12 cellular contexts compared by ENCODE assay signal in genomic region chr6:145865175-145865574, GRCh38. TPM values are rescaled to one million over a fixed set of nuclear protein-coding genes. Genes with fewer than 3 reads are reported as not detected.
DNase-seq lines count a peak whose midpoint lies in the region; ATAC-seq and TF ChIP-seq lines count a peak whose summit lies in the region.
"Had no signal": no experiment of that assay in that cellular context is flagged by ENCODE, and none has a peak within 500 bp of the region (broad histone marks: within the 10 kb centered on the region; RNA-seq: fewer than 3 reads in every experiment).

No MANE protein-coding gene starts in this region.

- no peak for TF ChIP-seq POLR2A in gastrocnemius medialis (IDR thresholded peaks at IDR 0.05)

- H3K27me3 ChIP-seq in gastrocnemius medialis: no peaks in the 10 kb centered on the region
- H3K27me3 ChIP-seq: right atrium auricular region had no signal

- intact Hi-C loops in activated CD4-positive, alpha-beta T cell treated with anti-CD3 and anti-CD28 coated beads, Interleukin-2, amount 10 ng/mL, durations not matched to agents 24 days and 14 days (cut with micrococcal nuclease): loop anchor here (5.0 kb wide), 1 partner anchor 38 kb away; no protein-coding TSS in a partner anchor
- intact Hi-C loops in gastrocnemius medialis (cut with DNase I; ENCODE audit: low total_unique reads): no loop called here

- peaks cover 6 to 20% of the 10 kb centered on the region in 2 donors for H3K4me1 ChIP-seq in gastrocnemius medialis

- H3K36me3 ChIP-seq in gastrocnemius medialis: peaks cover 0 to 12% of the 10 kb centered on the region in 2 donors
- H3K36me3 ChIP-seq: right atrium auricular region had no signal

- peak overlapping the region; percentile 27 for H3K4me3 Mint-ChIP-seq in activated CD4-positive, alpha-beta T cell treated with anti-CD3 and anti-CD28 coated beads, Interleukin-2, amount 10 ng/mL, durations not matched to agents 24 days and 14 days
- peak overlapping the region in 1 of 2 donors; percentile 16 for H3K4me3 Mint-ChIP-seq in stimulated activated naive B cell treated with anti-CD40 and anti-IgM and Interleukin-4, amounts not matched to agents 10 μg/mL and 1 μg/mL and 100 μg/mL, for 72 hours

- ATAC-seq in HG02852 (IDR thresholded peaks at IDR 0.05; ENCODE audit: unreplicated experiment): peak; percentile 44
- peak; percentile 16 to 26 for ATAC-seq in stimulated activated naive B cell treated with anti-CD40 and anti-IgM and Interleukin-4, amounts not matched to agents 10 μg/mL and 1 μg/mL and 100 μg/mL, for 72 hours (replicated peaks)
- ATAC-seq in gastrocnemius medialis: no peak

- no peak overlapping the region for H3K4me3 ChIP-seq in gastrocnemius medialis
- H3K4me3 ChIP-seq: right atrium auricular region had no signal

- DNase-seq in activated CD4-positive, alpha-beta T cell treated with anti-CD3 and anti-CD28 coated beads, Interleukin-2, amount 10 ng/mL, durations not matched to agents 24 days and 14 days: peak; percentile 55
- DNase-seq in activated CD4-positive, alpha-beta T cell treated with anti-CD3 and anti-CD28 coated beads, Interleukin-2, amount 50 U/mL, for 48 hours: no peak
- DNase-seq in OCI-M1 (lab: John Stamatoyannopoulos, UW): peak; percentile 65
- DNase-seq in stimulated activated naive B cell treated with anti-CD40 and anti-IgM and Interleukin-4, amounts not matched to agents 10 μg/mL and 1 μg/mL and 100 μg/mL, for 72 hours: no peak
- no peak for DNase-seq in medulla oblongata (ENCODE audit: extremely low spot score)
- no peak for DNase-seq in gastrocnemius medialis
- DNase-seq in HuH-7.5 (ENCODE audit: low spot score): no peak
- DNase-seq: activated T-cell treated with anti-CD3 and anti-CD28 coated beads for 4 hours; effector memory CD4-positive, alpha-beta T cell; stimulated activated naive CD4-positive, alpha-beta T cell treated with Interleukin-2 at 50 U/mL for 16 hours had no signal

- no peak for TF ChIP-seq CTCF in gastrocnemius medialis (IDR thresholded peaks at IDR 0.05 in 4 of 5, conservative IDR thresholded peaks at IDR 0.05 in 1 of 5)

- peaks cover 3% of the 10 kb centered on the region for H3K36me3 Mint-ChIP-seq in activated CD4-positive, alpha-beta T cell treated with anti-CD3 and anti-CD28 coated beads, Interleukin-2, amount 10 ng/mL, durations not matched to agents 24 days and 14 days (ENCODE audit: low read depth)
- peaks cover 11 to 15% of the 10 kb centered on the region in 2 donors for H3K36me3 Mint-ChIP-seq in stimulated activated naive B cell treated with anti-CD40 and anti-IgM and Interleukin-4, amounts not matched to agents 10 μg/mL and 1 μg/mL and 100 μg/mL, for 72 hours

- H3K9me3 Mint-ChIP-seq in activated CD4-positive, alpha-beta T cell treated with anti-CD3 and anti-CD28 coated beads, Interleukin-2, amount 10 ng/mL, durations not matched to agents 24 days and 14 days: peaks cover 3% of the 10 kb centered on the region
- peaks cover 4 to 7% of the 10 kb centered on the region in 2 donors for H3K9me3 Mint-ChIP-seq in stimulated activated naive B cell treated with anti-CD40 and anti-IgM and Interleukin-4, amounts not matched to agents 10 μg/mL and 1 μg/mL and 100 μg/mL, for 72 hours

- peaks cover 24% of the 10 kb centered on the region for H3K4me1 Mint-ChIP-seq in activated CD4-positive, alpha-beta T cell treated with anti-CD3 and anti-CD28 coated beads, Interleukin-2, amount 10 ng/mL, durations not matched to agents 24 days and 14 days
- peaks cover 34 to 49% of the 10 kb centered on the region in 2 donors for H3K4me1 Mint-ChIP-seq in stimulated activated naive B cell treated with anti-CD40 and anti-IgM and Interleukin-4, amounts not matched to agents 10 μg/mL and 1 μg/mL and 100 μg/mL, for 72 hours

- H3K27ac ChIP-seq in gastrocnemius medialis: no peak overlapping the region
- H3K27ac ChIP-seq: right atrium auricular region had no signal

- peaks cover 0 to 7% (median 5%) of the 10 kb centered on the region in 3 donors for H3K9me3 ChIP-seq in gastrocnemius medialis

- no peaks in the 10 kb centered on the region for H3K27me3 Mint-ChIP-seq in activated CD4-positive, alpha-beta T cell treated with anti-CD3 and anti-CD28 coated beads, Interleukin-2, amount 10 ng/mL, durations not matched to agents 24 days and 14 days
- no peaks in the 10 kb centered on the region for H3K27me3 Mint-ChIP-seq in stimulated activated naive B cell treated with anti-CD40 and anti-IgM and Interleukin-4, amounts not matched to agents 10 μg/mL and 1 μg/mL and 100 μg/mL, for 72 hours

- in situ Hi-C loops in gastrocnemius medialis (cut with MboI; ENCODE audit: low sequenced_read_pairs in 4 of 4): no loop called here

- H3K27ac Mint-ChIP-seq in activated CD4-positive, alpha-beta T cell treated with anti-CD3 and anti-CD28 coated beads, Interleukin-2, amount 10 ng/mL, durations not matched to agents 24 days and 14 days: no peak overlapping the region
- H3K27ac Mint-ChIP-seq in stimulated activated naive B cell treated with anti-CD40 and anti-IgM and Interleukin-4, amounts not matched to agents 10 μg/mL and 1 μg/mL and 100 μg/mL, for 72 hours: no peak overlapping the region

RNA-seq across cellular contexts. Expression of gene FBXO30, which starts 50.6 kb away (rescaled TPM):
- 6.3 and 6.6 TPM in 2 replicates for total RNA-seq in activated CD4-positive, alpha-beta T cell treated with anti-CD3 and anti-CD28 coated beads, Interleukin-2, amount 10 ng/mL, durations not matched to agents 24 days and 14 days
- 10 to 100 TPM in 3 of 4 donors, 1 to 10 TPM in 1; 8.6 to 38.3 (median 17.7) TPM for total RNA-seq in gastrocnemius medialis

Comparison
In these comparisons a context has a peak if more than half of its experiments do, and no peak if none do; other contexts are left out.
1. DNase-seq: peak in activated CD4-positive, alpha-beta T cell treated with anti-CD3 and anti-CD28 coated beads, Interleukin-2, amount 10 ng/mL, durations not matched to agents 24 days and 14 days (single experiment) and OCI-M1 (single experiment); none in activated CD4-positive, alpha-beta T cell treated with anti-CD3 and anti-CD28 coated beads, Interleukin-2, amount 50 U/mL, for 48 hours (0 of 2), stimulated activated naive B cell treated with anti-CD40 and anti-IgM and Interleukin-4, amounts not matched to agents 10 μg/mL and 1 μg/mL and 100 μg/mL, for 72 hours (single experiment), medulla oblongata (single experiment), gastrocnemius medialis (0 of 2) and HuH-7.5 (single experiment).
2. ATAC-seq: peak in HG02852 (single experiment) and stimulated activated naive B cell treated with anti-CD40 and anti-IgM and Interleukin-4, amounts not matched to agents 10 μg/mL and 1 μg/mL and 100 μg/mL, for 72 hours (2 of 2); none in gastrocnemius medialis (0 of 2).